Comparison of ENCODE assay signal across 22 cellular contexts in genomic region chr16:87160218-87160617, GRCh38.
DNase-seq lines count a peak whose midpoint lies in the region; ATAC-seq and TF ChIP-seq lines count a peak whose summit lies in the region.
"Had no signal": no experiment of that assay in that cellular context is flagged by ENCODE, and none has a peak within 500 bp of the region (broad histone marks: within the 10 kb centered on the region; RNA-seq: fewer than 3 reads in every experiment).

No MANE protein-coding gene starts in this region.

- TF ChIP-seq CTCF in chondrocyte (IDR thresholded peaks at IDR 0.05), result no peak

- peak; percentile 7 for DNase-seq in M059J (ENCODE audit: low read depth)
- DNase-seq in chondrocyte (ENCODE audit: low spot score), result no peak
- peak; percentile 9 for DNase-seq in medulla oblongata (ENCODE audit: extremely low spot score)
- no peak for DNase-seq in SIG-M5 (lab: John Stamatoyannopoulos, UW)
- no peak for DNase-seq in activated T-cell treated with anti-CD3 and anti-CD28 coated beads, Interleukin-2, amount 50 U/mL, for 4 hours
- no peak for DNase-seq in stimulated activated CD4-positive, alpha-beta T cell treated with anti-CD3 and anti-CD28 coated beads, Interleukin-4, amount 100 ng/mL, for 24 hours
- DNase-seq: activated CD4-positive, alpha-beta T cell treated with anti-CD3 and anti-CD28 coated beads for 1 hour; activated CD8-positive, alpha-beta memory T cell treated with anti-CD3 and anti-CD28 coated beads, Interleukin-2, amount 50 U/mL, for 4 hours; activated naive CD4-positive, alpha-beta T cell treated with Interleukin-2 at 50 U/mL for 16 hours; BE2C; dermis blood vessel endothelial cell; glutamatergic neuron; GOT3; NCI-H1092; NCI-H526 treated with DMSO at 0.1 percent for 48 hours; T-helper 9 cell; transverse colon had no signal

- peak overlapping the region; percentile 28 for H3K4me2 ChIP-seq in skeletal muscle satellite cell (ENCODE audit: low read length)

- peak overlapping the region; percentile 5 for H3K4me3 Mint-ChIP-seq in chondrocyte (ENCODE audit: unreplicated experiment)
- H3K4me3 Mint-ChIP-seq in activated T-cell treated with anti-CD3 and anti-CD28 coated beads, Interleukin-2, amount 50 U/mL, for 4 hours, result no peak overlapping the region
- H3K4me3 Mint-ChIP-seq: mesothelial cell of epicardium; stimulated activated effector memory CD8-positive, alpha-beta T cell treated with anti-CD3 and anti-CD28 coated beads, Interleukin-12 subunit alpha, Interleukin-12 subunit beta, amount 100 ng/mL, for 72 hours had no signal

- peak overlapping the region; percentile 82 for H3K27ac Mint-ChIP-seq in chondrocyte (ENCODE audit: unreplicated experiment)
- H3K27ac Mint-ChIP-seq: mesothelial cell of epicardium; stimulated activated effector memory CD8-positive, alpha-beta T cell treated with anti-CD3 and anti-CD28 coated beads, Interleukin-12 subunit alpha, Interleukin-12 subunit beta, amount 100 ng/mL, for 72 hours had no signal

- H3K9me3 Mint-ChIP-seq in chondrocyte (ENCODE audit: low read depth), result peaks cover 3% of the 10 kb centered on the region
- H3K9me3 Mint-ChIP-seq in activated T-cell treated with anti-CD3 and anti-CD28 coated beads, Interleukin-2, amount 50 U/mL, for 4 hours, result no peaks in the 10 kb centered on the region

- peaks cover 59% of the 10 kb centered on the region for H3K27me3 ChIP-seq in skeletal muscle satellite cell (ENCODE audit: control insufficient read depth, insufficient read depth, low read length)

- no peaks in the 10 kb centered on the region for H3K36me3 ChIP-seq in skeletal muscle satellite cell (ENCODE audit: insufficient read depth, low read length)
- H3K36me3 ChIP-seq: BE2C, esophagus muscularis mucosa, transverse colon had no signal

- ATAC-seq in activated T-cell treated with anti-CD3 and anti-CD28 coated beads, Interleukin-2, amount 50 U/mL, for 4 hours, result no peak
- no peak for ATAC-seq in GM21367 (IDR thresholded peaks at IDR 0.05; ENCODE audit: unreplicated experiment)

- no peak overlapping the region for H3K9ac ChIP-seq in skeletal muscle satellite cell (ENCODE audit: low read depth, low read length)

- H3K27me3 Mint-ChIP-seq in chondrocyte (ENCODE audit: low read depth), result no peaks in the 10 kb centered on the region
- H3K27me3 Mint-ChIP-seq in activated T-cell treated with anti-CD3 and anti-CD28 coated beads, Interleukin-2, amount 50 U/mL, for 4 hours (ENCODE audit: low read depth), result no peaks in the 10 kb centered on the region

- H3K9me3 ChIP-seq in skeletal muscle satellite cell (replicated peaks; ENCODE audit: low read length), result no peaks in the 10 kb centered on the region
- H3K9me3 ChIP-seq: BE2C, esophagus muscularis mucosa, transverse colon had no signal

- H3K36me3 Mint-ChIP-seq in chondrocyte (ENCODE audit: low read depth), result peaks cover 3% of the 10 kb centered on the region
- no peaks in the 10 kb centered on the region for H3K36me3 Mint-ChIP-seq in activated T-cell treated with anti-CD3 and anti-CD28 coated beads, Interleukin-2, amount 50 U/mL, for 4 hours (ENCODE audit: insufficient read depth)
- H3K36me3 Mint-ChIP-seq: mesothelial cell of epicardium had no signal

- H3K4me1 Mint-ChIP-seq in chondrocyte (ENCODE audit: low read depth), result peaks cover 9% of the 10 kb centered on the region
- H3K4me1 Mint-ChIP-seq in activated T-cell treated with anti-CD3 and anti-CD28 coated beads, Interleukin-2, amount 50 U/mL, for 4 hours (ENCODE audit: low read depth), result no peaks in the 10 kb centered on the region

- no peak overlapping the region for H3K4me3 ChIP-seq in skeletal muscle satellite cell (ENCODE audit: low read length)
- H3K4me3 ChIP-seq: esophagus muscularis mucosa, transverse colon had no signal

- no peaks in the 10 kb centered on the region for H3K4me1 ChIP-seq in skeletal muscle satellite cell (ENCODE audit: control insufficient read depth, insufficient read depth, low read length)
- H3K4me1 ChIP-seq: BE2C, esophagus muscularis mucosa, transverse colon had no signal

Comparison
In these comparisons a context has a peak if more than half of its experiments do, and no peak if none do; other contexts are left out.
1. DNase-seq: peak in M059J (single experiment) and medulla oblongata (single experiment); none in chondrocyte (single experiment), SIG-M5 (single experiment), activated T-cell treated with anti-CD3 and anti-CD28 coated beads, Interleukin-2, amount 50 U/mL, for 4 hours (single experiment) and stimulated activated CD4-positive, alpha-beta T cell treated with anti-CD3 and anti-CD28 coated beads, Interleukin-4, amount 100 ng/mL, for 24 hours (single experiment).